17 cellular contexts compared by ENCODE assay signal in the genomic region with DNA sequence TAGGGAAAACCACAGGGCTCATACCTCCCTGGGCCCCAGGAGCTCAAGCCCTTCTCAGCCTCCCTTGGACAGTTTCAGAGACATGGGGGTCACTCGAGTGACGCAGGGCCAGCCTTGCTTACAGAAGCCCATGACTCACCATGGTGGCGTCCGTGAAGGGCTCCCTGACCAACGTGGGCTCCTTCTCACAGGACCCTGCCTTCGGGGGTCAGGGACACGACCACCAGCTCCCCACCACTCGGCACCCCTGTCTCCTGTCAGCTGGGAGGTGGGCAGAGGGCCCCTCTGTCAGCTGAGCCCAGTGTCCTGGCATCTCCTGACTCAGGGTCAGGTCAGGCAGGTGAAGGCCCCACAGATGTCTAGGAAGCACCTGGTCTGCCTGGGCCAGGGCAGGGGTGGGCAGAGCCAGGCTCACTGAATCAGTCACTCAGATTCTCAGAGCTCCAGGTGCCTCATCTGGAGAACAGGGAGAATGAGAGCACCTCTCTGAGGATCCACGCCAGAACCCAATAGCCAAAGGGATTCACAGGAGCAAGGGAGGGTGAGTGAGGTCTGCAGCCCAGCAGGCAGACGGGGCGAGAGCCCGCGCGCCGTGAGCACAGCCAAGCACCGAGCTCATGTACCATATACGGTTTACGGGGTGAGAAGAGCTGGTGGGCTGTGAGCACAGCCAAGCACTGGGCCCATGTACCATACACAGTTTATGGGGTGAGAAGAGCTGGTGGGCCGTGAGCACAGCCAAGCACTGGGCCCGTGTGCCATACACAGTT.
DNase-seq lines count a peak whose midpoint lies in the region; ATAC-seq, FAIRE-seq and TF ChIP-seq lines count a peak whose summit lies in the region.
"Had no signal": no experiment of that assay in that cellular context is flagged by ENCODE, and none has a peak within 500 bp of the region (broad histone marks: within the 10 kb centered on the region; RNA-seq: fewer than 3 reads in every experiment).

No MANE protein-coding gene starts in this region.

- H3K9me3 ChIP-seq in left ventricle myocardium inferior (replicated peaks) (peaks cover 5% of the 10 kb centered on the region), RWPE2 (ENCODE audit: severe bottlenecking) (no peaks in the 10 kb centered on the region), kidney (ENCODE audit: control insufficient read depth in 1 of 2, low read length in 2 of 2) (no peaks in the 10 kb centered on the region), spleen (peaks cover 0 to 16% (median 7%) of the 10 kb centered on the region in 8 donors)

- no peak overlapping the region for H3K9ac ChIP-seq in kidney (ENCODE audit: low read length in 2 of 2)
- H3K9ac ChIP-seq: GM23248 had no signal

- H3K36me3 ChIP-seq in left ventricle myocardium inferior (no peaks in the 10 kb centered on the region), RWPE2 (ENCODE audit: low read depth) (no peaks in the 10 kb centered on the region), kidney (ENCODE audit: control insufficient read depth in 1 of 2, insufficient read depth in 2 of 2, low read length in 2 of 2) (no peaks in the 10 kb centered on the region), spleen (no peaks in the 10 kb centered on the region)

- DNase-seq in Right ventricle myocardium superior (peak; percentile 23), left ventricle myocardium inferior (no peak), RWPE2 (ENCODE audit: low spot score) (peak; percentile 46), kidney (peak; percentile 23), spleen (peak; percentile 47), epidermal melanocyte (ENCODE audit: insufficient read length, low spot score) (no peak), HuH-7 (ENCODE audit: low spot score) (no peak)
- DNase-seq: AML-193; CD4-positive, alpha-beta memory T cell; DMS79 treated with DMSO at 0.1 percent for 48 hours; GF-D8; GM23248; HCEC 1CT had no signal

- 85 to 93% (median 89%) methylated on average over 13 to 20 of the region's 20 CpGs for WGBS in spleen, 5 donors

- TF ChIP-seq POLR2A in spleen (IDR thresholded peaks at IDR 0.05) = no peak

- no peak for FAIRE-seq in kidney (lab: Jason Lieb, UNC)
- FAIRE-seq: A549, H54 had no signal

- H3K4me3 ChIP-seq in left ventricle myocardium inferior (no peak overlapping the region), RWPE2 (ENCODE audit: severe bottlenecking) (no peak overlapping the region), kidney (ENCODE audit: low read length in 2 of 2) (no peak overlapping the region), spleen (no peak overlapping the region)
- H3K4me3 ChIP-seq: A549, GM23248 had no signal

- no peak overlapping the region for H3K27ac ChIP-seq in left ventricle myocardium inferior (replicated peaks)
- no peak overlapping the region for H3K27ac ChIP-seq in RWPE2 (ENCODE audit: poor library complexity, severe bottlenecking)
- H3K27ac ChIP-seq in kidney (ENCODE audit: low read depth in 2 of 2, low read length in 2 of 2) = no peak overlapping the region
- H3K27ac ChIP-seq in spleen = no peak overlapping the region
- H3K27ac ChIP-seq: 22Rv1, GM23248 had no signal

- ATAC-seq in Right ventricle myocardium superior (ENCODE audit: poor library complexity) (no peak), RWPE2 (ENCODE audit: low read depth) (no peak), GM18907 (IDR thresholded peaks at IDR 0.05; ENCODE audit: unreplicated experiment) (no peak)
- ATAC-seq: A549 had no signal

- intact Hi-C loops in Right ventricle myocardium superior (cut with DNase I) = no loop called here
- intact Hi-C loops in left ventricle myocardium inferior (cut with micrococcal nuclease) = no loop called here
- intact Hi-C loops in kidney (cut with DNase I) = no loop called here
- intact Hi-C loops in spleen (cut with DNase I; ENCODE audit: low total_unique reads) = no loop called here

- no peak for TF ChIP-seq CTCF in left ventricle myocardium inferior (IDR thresholded peaks at IDR 0.05; ENCODE audit: borderline replicate concordance)
- no peak for TF ChIP-seq CTCF in RWPE2 (IDR thresholded peaks at IDR 0.05; ENCODE audit: poor library complexity, severe bottlenecking)
- TF ChIP-seq CTCF in kidney (IDR thresholded peaks at IDR 0.05; ENCODE audit: borderline replicate concordance, extremely low read depth, insufficient read depth) = no peak
- no peak for TF ChIP-seq CTCF in spleen (IDR thresholded peaks at IDR 0.05 in 8 of 11, conservative IDR thresholded peaks at IDR 0.05 in 3 of 11)

- peaks cover 45% of the 10 kb centered on the region for H3K27me3 ChIP-seq in left ventricle myocardium inferior (ENCODE audit: low read depth)
- H3K27me3 ChIP-seq in RWPE2 (ENCODE audit: insufficient read depth, poor library complexity, severe bottlenecking) = no peaks in the 10 kb centered on the region
- H3K27me3 ChIP-seq in spleen (replicated peaks in 1 of 7) = peaks cover 0 to 61% (median 0%) of the 10 kb centered on the region in 7 donors

- H3K4me1 ChIP-seq in left ventricle myocardium inferior (peaks cover 5% of the 10 kb centered on the region), RWPE2 (ENCODE audit: insufficient read depth, poor library complexity, severe bottlenecking) (peaks cover 28% of the 10 kb centered on the region), kidney (ENCODE audit: control insufficient read depth in 1 of 2, insufficient read depth in 1 of 2, low read depth in 1 of 2, low read length in 2 of 2) (no peaks in the 10 kb centered on the region), spleen (no peaks in the 10 kb centered on the region)

Comparison
In these comparisons a context has a peak if more than half of its experiments do, and no peak if none do; other contexts are left out.
1. DNase-seq: peak in Right ventricle myocardium superior (single experiment), RWPE2 (single experiment), kidney (single experiment) and spleen (single experiment); none in left ventricle myocardium inferior (single experiment), epidermal melanocyte (single experiment) and HuH-7 (single experiment).